ENCODE assay signal across 9 cellular contexts in the genomic region with DNA sequence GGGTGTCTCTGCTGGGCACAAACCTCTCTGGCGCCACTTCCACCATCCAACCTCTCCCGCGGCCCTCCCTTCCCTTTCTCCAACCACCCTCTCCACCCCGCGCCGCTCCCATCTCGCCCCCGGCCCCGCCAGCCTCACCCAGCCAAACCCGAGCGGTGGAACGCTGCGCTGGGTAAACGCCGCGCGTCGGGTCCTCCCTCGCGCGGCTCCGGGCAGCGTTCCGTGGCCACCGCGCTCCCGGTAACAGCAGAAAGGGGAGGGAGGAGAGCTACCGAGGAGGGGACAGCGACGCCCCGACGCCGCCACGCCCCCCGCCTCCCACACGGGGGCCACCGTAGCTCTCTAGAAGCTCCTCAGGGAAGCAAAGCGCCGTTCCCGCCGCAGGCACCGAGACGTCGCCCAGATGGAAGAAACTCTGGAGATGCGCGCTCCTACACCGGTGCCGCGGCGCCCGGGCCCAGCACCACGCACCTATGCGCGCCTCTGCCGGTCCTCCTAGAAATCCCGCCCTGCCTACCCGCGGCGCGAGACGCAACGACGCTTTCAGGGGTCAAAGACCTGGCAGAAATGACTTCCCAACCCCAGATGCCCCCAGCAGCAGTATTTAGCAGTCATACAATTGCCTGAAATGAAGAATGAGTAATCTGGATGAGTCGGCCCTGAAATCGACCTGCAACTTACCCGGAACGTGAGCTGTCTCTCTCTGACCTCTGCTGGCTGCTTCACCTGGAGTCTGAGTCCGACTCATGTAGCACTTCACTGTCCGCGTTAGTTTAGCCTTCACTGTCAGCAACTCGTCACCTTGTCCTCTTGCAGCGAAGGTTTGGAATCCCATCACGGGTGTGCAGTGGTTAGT. TPM values are rescaled to one million over a fixed set of nuclear protein-coding genes. Genes with fewer than 3 reads are reported as not detected.
A peak's percentile ranks its signal among the peaks of the same experiment; 100 is the strongest.
DNase-seq lines count a peak whose midpoint lies in the region; ATAC-seq and TF ChIP-seq lines count a peak whose summit lies in the region.
"Had no signal": no experiment of that assay in that cellular context is flagged by ENCODE, and none has a peak within 500 bp of the region (broad histone marks: within the 10 kb centered on the region; RNA-seq: fewer than 3 reads in every experiment).

TSS of gene RUBCNL (minus strand) at position 257 of the 856 bp plus-strand sequence. CDS start 14,777 bp downstream, outside the sequence.

- H3K27ac ChIP-seq in Peyer's patch, result peak within 1 kb of the TSS; percentile 21 to 87 (median 60)

- CTCF ChIA-PET in MCF 10A (lab: Yijun Ruan, JAX), result interaction anchor here (0.5 to 1.4 kb wide), 5 partner anchors 12 to 345 kb away, joined by 3 to 4 read pairs (median 4); no protein-coding TSS in a partner anchor

- no peaks in the 10 kb centered on the region for H3K9me3 Mint-ChIP-seq in MCF 10A (ENCODE audit: unreplicated experiment)

- no peaks in the 10 kb centered on the region for H3K9me3 ChIP-seq in Peyer's patch
- H3K9me3 ChIP-seq: adrenal gland had no signal

- H3K4me3 Mint-ChIP-seq in MCF 10A (ENCODE audit: unreplicated experiment), result peak within 1 kb of the TSS; percentile 62

- H3K36me3 Mint-ChIP-seq in MCF 10A (ENCODE audit: insufficient read depth, unreplicated experiment), result no peaks in the 10 kb centered on the region

- POLR2A ChIA-PET in MCF 10A (lab: Yijun Ruan, JAX), result interaction anchor here (0.6 kb wide), 1 partner anchor 163 kb away, joined by 3 read pairs; no protein-coding TSS in a partner anchor

- H3K27me3 Mint-ChIP-seq in MCF 10A (ENCODE audit: insufficient read depth, unreplicated experiment), result peaks cover 18% of the 10 kb centered on the region

- BruUV-seq in MCF 10A (replicated peaks; lab: Mats Ljungman, UMichigan), result no TSS peak

- DNase-seq in Peyer's patch (peak; percentile 69 to 86 (median 76)), MCF 10A (ENCODE audit: unreplicated experiment) (peak; percentile 68), kidney epithelial cell (ENCODE audit: low read depth) (no peak), NCI-H510A (lab: John Stamatoyannopoulos, UW) (no peak)
- peak; percentile 25 to 39 for DNase-seq in stimulated activated CD4-positive, alpha-beta T cell treated with anti-CD3 and anti-CD28 coated beads, Interleukin-15, amount 100 ng/mL, for 48 hours (ENCODE audit: low read depth in 2 of 2)

- TF ChIP-seq POLR2A in Peyer's patch (IDR thresholded peaks at IDR 0.05), result no peak

- H3K27me3 ChIP-seq in Peyer's patch (no peaks in the 10 kb centered on the region), kidney epithelial cell (ENCODE audit: control insufficient read depth, insufficient read depth, low read length) (peaks cover 19% of the 10 kb centered on the region)

- H3K27ac Mint-ChIP-seq in MCF 10A (ENCODE audit: low read depth, unreplicated experiment), result no peak within 1 kb of the TSS

- ATAC-seq in HG02678 (IDR thresholded peaks at IDR 0.05; ENCODE audit: unreplicated experiment), result peak; percentile 32
- no peak for ATAC-seq in GM18517 (IDR thresholded peaks at IDR 0.05; ENCODE audit: unreplicated experiment)

- intact Hi-C loops in MCF 10A (cut with micrococcal nuclease), result loop anchor here (1.0 kb wide), 1 partner anchor 66 kb away; no protein-coding TSS in a partner anchor

- TF ChIP-seq CTCF in Peyer's patch (IDR thresholded peaks at IDR 0.05) (peak in 3 of 6 experiments; percentile 14 to 48 (median 31)), MCF 10A (IDR thresholded peaks at IDR 0.05; ENCODE audit: unreplicated experiment) (no peak), kidney epithelial cell (IDR thresholded peaks at IDR 0.05; ENCODE audit: insufficient read depth, low read length, poor library complexity, severe bottlenecking) (no peak)

- peaks cover 7% of the 10 kb centered on the region for H3K4me1 Mint-ChIP-seq in MCF 10A (ENCODE audit: insufficient read depth, unreplicated experiment)

- H3K4me1 ChIP-seq in Peyer's patch, result peaks cover 0 to 23% (median 2%) of the 10 kb centered on the region in 4 donors
- H3K4me1 ChIP-seq: adrenal gland had no signal

- H3K36me3 ChIP-seq in Peyer's patch (no peaks in the 10 kb centered on the region), kidney epithelial cell (ENCODE audit: control insufficient read depth, insufficient read depth, low read length) (no peaks in the 10 kb centered on the region)
- H3K36me3 ChIP-seq: adrenal gland had no signal

- H3K4me3 ChIP-seq in GM08714 (ENCODE audit: low read length) (peak within 1 kb of the TSS; percentile 67), Peyer's patch (peak within 1 kb of the TSS; percentile 50 to 59 (median 56)), kidney epithelial cell (ENCODE audit: low read depth, low read length) (peak within 1 kb of the TSS; percentile 43)

RNA-seq across cellular contexts. Expression of gene RUBCNL, which starts in this region (rescaled TPM):
- total RNA-seq in Peyer's patch, result 10 to 100 TPM; 10.3 to 52.0 (median 13.9) TPM
- 0.37 and 1.2 TPM in 2 replicates for total RNA-seq in MCF 10A (2022)
- total RNA-seq in kidney epithelial cell, result 1.8 and 5.5 TPM in 2 replicates

Comparison
In these comparisons a context has a peak if more than half of its experiments do, and no peak if none do; other contexts are left out.
1. DNase-seq: peak in Peyer's patch (3 of 3), MCF 10A (single experiment) and stimulated activated CD4-positive, alpha-beta T cell treated with anti-CD3 and anti-CD28 coated beads, Interleukin-15, amount 100 ng/mL, for 48 hours (2 of 2); none in kidney epithelial cell (single experiment) and NCI-H510A (single experiment).
2. Peak in every context shown above with its lines, with median percentiles within 50 percentile points of each other: H3K4me3 ChIP-seq.